Comparison of ENCODE assay signal across 18 cellular contexts in genomic region chr10:109214916-109215740, GRCh38.
DNase-seq lines count a peak whose midpoint lies in the region; ATAC-seq and TF ChIP-seq lines count a peak whose summit lies in the region.
"Had no signal": no experiment of that assay in that cellular context is flagged by ENCODE, and none has a peak within 500 bp of the region (broad histone marks: within the 10 kb centered on the region; RNA-seq: fewer than 3 reads in every experiment).

No MANE protein-coding gene starts in this region.

- ATAC-seq in HG02981 (IDR thresholded peaks at IDR 0.05; ENCODE audit: unreplicated experiment), result no peak
- no peak for ATAC-seq in GM19351 (IDR thresholded peaks at IDR 0.05; ENCODE audit: unreplicated experiment)
- ATAC-seq in left lobe of liver, result no peak
- ATAC-seq: K562 had no signal

- no peak overlapping the region for H3K4me3 ChIP-seq in AG10803 (ENCODE audit: low read length)
- H3K4me3 ChIP-seq in epithelial cell of proximal tubule (ENCODE audit: low read depth, low read length), result no peak overlapping the region
- H3K4me3 ChIP-seq: K562 had no signal

- TF ChIP-seq CTCF in AG10803 (conservative IDR thresholded peaks at IDR 0.05; ENCODE audit: low read length), result no peak
- TF ChIP-seq CTCF in epithelial cell of proximal tubule (conservative IDR thresholded peaks at IDR 0.05; ENCODE audit: low read depth, low read length), result no peak

- DNase-seq in AG10803 (ENCODE audit: low read depth), result peak; percentile 11
- peak; percentile 51 for DNase-seq in HT1080 (ENCODE audit: low read depth)
- DNase-seq in epithelial cell of proximal tubule (ENCODE audit: low read depth), result peak; percentile 92
- DNase-seq in kidney glomerular epithelial cell (lab: John Stamatoyannopoulos, UW), result peak; percentile 56
- no peak for DNase-seq in stimulated activated CD8-positive, alpha-beta memory T cell treated with anti-CD3 and anti-CD28 coated beads, Interleukin-4, amount 100 ng/mL, for 48 hours
- no peak for DNase-seq in left lobe of liver (ENCODE audit: low spot score)
- DNase-seq: DMS 273 treated with DMSO at 0.1 percent for 48 hours, DMS79 treated with DMSO at 0.1 percent for 48 hours, MM.1S, NCI-H1048, NCI-H1436, NCI-H187 treated with DMSO at 0.1 percent for 48 hours, NCI-H2107, NCI-H748 treated with DMSO at 0.1 percent for 48 hours, SIG-M5 had no signal

Comparison
In these comparisons a context has a peak if more than half of its experiments do, and no peak if none do; other contexts are left out.
1. DNase-seq: peak in AG10803 (single experiment), HT1080 (single experiment), epithelial cell of proximal tubule (single experiment) and kidney glomerular epithelial cell (single experiment); none in stimulated activated CD8-positive, alpha-beta memory T cell treated with anti-CD3 and anti-CD28 coated beads, Interleukin-4, amount 100 ng/mL, for 48 hours (single experiment) and left lobe of liver (single experiment).